In genomic region chr4:115834441-115834840, GRCh38 we compare ENCODE assay signal across 17 cellular contexts.
A peak's percentile ranks its signal among the peaks of the same experiment; 100 is the strongest.
DNase-seq lines count a peak whose midpoint lies in the region; ATAC-seq and TF ChIP-seq lines count a peak whose summit lies in the region.
"Had no signal": no experiment of that assay in that cellular context is flagged by ENCODE, and none has a peak within 500 bp of the region (broad histone marks: within the 10 kb centered on the region; RNA-seq: fewer than 3 reads in every experiment).

No MANE protein-coding gene starts in this region.

- H3K27me3 ChIP-seq in RWPE2 (ENCODE audit: insufficient read depth, poor library complexity, severe bottlenecking) = no peaks in the 10 kb centered on the region
- H3K27me3 ChIP-seq: Peyer's patch had no signal

- DNase-seq in Calu3 (peak; percentile 36), GM12865 (ENCODE audit: low read depth) (peak; percentile 19), RWPE2 (ENCODE audit: low spot score) (no peak), left colon (no peak), cerebellum (ENCODE audit: low spot score) (no peak), Right ventricle myocardium superior (no peak), left cardiac atrium (no peak)
- DNase-seq: CD4-positive, alpha-beta T cell; GM23248; MV-4-11; NCI-H1417 treated with DMSO at 0.1 percent for 48 hours; NCI-H2081; NCI-H2227 treated with DMSO at 0.1 percent for 48 hours; NCI-H524 treated with DMSO at 0.1 percent for 48 hours; Peyer's patch; SHP77 treated with DMSO at 0.1 percent for 48 hours had no signal

- H3K36me3 ChIP-seq in RWPE2 (ENCODE audit: low read depth) = no peaks in the 10 kb centered on the region
- H3K36me3 ChIP-seq: Peyer's patch had no signal

- H3K9me3 ChIP-seq in RWPE2 (ENCODE audit: severe bottlenecking) = no peaks in the 10 kb centered on the region
- H3K9me3 ChIP-seq: Peyer's patch had no signal

- CTCF ChIA-PET in Calu3 (lab: Charles Lee) = no interaction called here

- H3K27me3 Mint-ChIP-seq in Calu3 (ENCODE audit: unreplicated experiment) = no peaks in the 10 kb centered on the region
- H3K27me3 Mint-ChIP-seq: B cell; CD4-positive, alpha-beta T cell had no signal

- no peaks in the 10 kb centered on the region for H3K4me1 ChIP-seq in RWPE2 (ENCODE audit: insufficient read depth, poor library complexity, severe bottlenecking)
- H3K4me1 ChIP-seq: Peyer's patch had no signal

- H3K27ac ChIP-seq in RWPE2 (ENCODE audit: poor library complexity, severe bottlenecking) = no peak overlapping the region
- H3K27ac ChIP-seq: GM23248, Peyer's patch had no signal

- no peaks in the 10 kb centered on the region for H3K36me3 Mint-ChIP-seq in Calu3 (ENCODE audit: insufficient read depth, unreplicated experiment)

- intact Hi-C loops in Calu3 (cut with micrococcal nuclease; ENCODE audit: unreplicated experiment) (no loop called here), left colon (cut with DNase I, micrococcal nuclease) (no loop called here), Right ventricle myocardium superior (cut with DNase I) (no loop called here), left cardiac atrium (cut with DNase I) (no loop called here)

- ATAC-seq in RWPE2 (ENCODE audit: low read depth) (0 out of 3 replicates have a peak, but pooled peaks have one; percentile 29), left colon (peak; percentile 73), Right ventricle myocardium superior (ENCODE audit: poor library complexity) (no peak), left cardiac atrium (no peak)

- TF ChIP-seq CTCF in Calu3 (IDR thresholded peaks at IDR 0.05; ENCODE audit: unreplicated experiment) = no peak
- no peak for TF ChIP-seq CTCF in GM12865 (IDR thresholded peaks at IDR 0.05; ENCODE audit: insufficient read depth, low read depth, low read length, missing control alignments)
- TF ChIP-seq CTCF in RWPE2 (IDR thresholded peaks at IDR 0.05; ENCODE audit: poor library complexity, severe bottlenecking) = no peak

- H3K9me3 Mint-ChIP-seq in Calu3 (ENCODE audit: low read depth, unreplicated experiment) = peaks cover 12% of the 10 kb centered on the region

- no TSS peak for BruUV-seq in Calu3 (replicated peaks; lab: Mats Ljungman, UMichigan)

- H3K4me1 Mint-ChIP-seq in Calu3 (ENCODE audit: low read depth, unreplicated experiment) = no peaks in the 10 kb centered on the region
- H3K4me1 Mint-ChIP-seq: B cell had no signal

- H3K4me3 Mint-ChIP-seq in Calu3 (ENCODE audit: low read depth, unreplicated experiment) = no peak overlapping the region
- H3K4me3 Mint-ChIP-seq: B cell; CD4-positive, alpha-beta T cell had no signal

- no peak overlapping the region for H3K4me3 ChIP-seq in GM12865 (ENCODE audit: low read depth, low read length)
- H3K4me3 ChIP-seq in RWPE2 (ENCODE audit: severe bottlenecking) = no peak overlapping the region
- H3K4me3 ChIP-seq: GM23248, Peyer's patch had no signal

- H3K27ac Mint-ChIP-seq in Calu3 (ENCODE audit: unreplicated experiment) = no peak overlapping the region
- H3K27ac Mint-ChIP-seq: B cell; CD4-positive, alpha-beta T cell had no signal

Comparison
In these comparisons a context has a peak if more than half of its experiments do, and no peak if none do; other contexts are left out.
1. DNase-seq: peak in Calu3 (single experiment) and GM12865 (single experiment); none in RWPE2 (single experiment), left colon (0 of 2), cerebellum (single experiment), Right ventricle myocardium superior (single experiment) and left cardiac atrium (single experiment).
2. ATAC-seq: peak in RWPE2 (single experiment) and left colon (single experiment); none in Right ventricle myocardium superior (single experiment) and left cardiac atrium (0 of 2).